18 cellular contexts compared by ENCODE assay signal in genomic region chr2:42337846-42338566, GRCh38.
"Had no signal": no experiment of that assay in that cellular context is flagged by ENCODE, and none has a peak within 500 bp of the region (broad histone marks: within the 10 kb centered on the region; RNA-seq: fewer than 3 reads in every experiment).

No MANE protein-coding gene starts in this region.

- ATAC-seq: activated CD4-positive, alpha-beta T cell treated with anti-CD3 and anti-CD28 coated beads for 36 hours; activated CD8-positive, alpha-beta T cell treated with anti-CD3 and anti-CD28 coated beads for 36 hours; gastroesophageal sphincter; stimulated activated naive B cell treated with anti-CD40 and anti-IgM and Interleukin-4, amounts not matched to agents 10 μg/mL and 1 μg/mL and 100 μg/mL, for 72 hours had no signal

- H3K27ac ChIP-seq: gastroesophageal sphincter, hepatocyte, neutrophil, suprapubic skin, WERI-Rb-1 had no signal

- H3K27ac Mint-ChIP-seq: activated CD4-positive, alpha-beta T cell treated with anti-CD3 and anti-CD28 coated beads for 36 hours; activated CD8-positive, alpha-beta T cell treated with anti-CD3 and anti-CD28 coated beads for 36 hours; activated naive CD8-positive, alpha-beta T cell had no signal

- DNase-seq: activated CD4-positive, alpha-beta T cell treated with anti-CD3 and anti-CD28 coated beads for 36 hours; activated CD8-positive, alpha-beta T cell treated with anti-CD3 and anti-CD28 coated beads for 36 hours; activated gamma-delta T cell treated with Interleukin-2 at 50 U/mL for 16 hours; activated T-cell treated with anti-CD3 and anti-CD28 coated beads, Interleukin-2, amount 50 U/mL, for 48 hours; amniotic stem cell; central memory CD4-positive, alpha-beta T cell; effector CD8-positive, alpha-beta T cell; retina; SHP77 treated with DMSO at 0.1 percent for 48 hours; stimulated activated CD4-positive, alpha-beta T cell treated with anti-CD3 and anti-CD28 coated beads, Interleukin-2, amount 100 ng/mL, for 48 hours; stimulated activated naive B cell treated with anti-CD40 and anti-IgM and Interleukin-4, amounts not matched to agents 10 μg/mL and 1 μg/mL and 100 μg/mL, for 72 hours; WERI-Rb-1 had no signal

- H3K9me3 ChIP-seq: gastroesophageal sphincter, neutrophil, suprapubic skin had no signal

- H3K9me3 Mint-ChIP-seq: T-helper 1 cell treated with Interleukin-12 subunit alpha and Interleukin-12 subunit beta and Interleukin-4 antibody, amounts not matched to agents 30 μg/mL and 1 μg/mL, for 36 hours had no signal

- H3K27me3 Mint-ChIP-seq: activated CD4-positive, alpha-beta T cell treated with anti-CD3 and anti-CD28 coated beads for 36 hours; activated CD8-positive, alpha-beta T cell treated with anti-CD3 and anti-CD28 coated beads for 36 hours; activated naive CD8-positive, alpha-beta T cell; stimulated activated naive B cell treated with anti-CD40 and anti-IgM and Interleukin-4, amounts not matched to agents 10 μg/mL and 1 μg/mL and 100 μg/mL, for 72 hours had no signal

- H3K4me3 ChIP-seq: gastroesophageal sphincter, hepatocyte, suprapubic skin had no signal

- H3K27me3 ChIP-seq: gastroesophageal sphincter, hepatocyte, neutrophil, suprapubic skin had no signal

- H3K4me3 Mint-ChIP-seq: activated CD4-positive, alpha-beta T cell treated with anti-CD3 and anti-CD28 coated beads for 36 hours; activated CD8-positive, alpha-beta T cell treated with anti-CD3 and anti-CD28 coated beads for 36 hours; activated naive CD8-positive, alpha-beta T cell; stimulated activated naive B cell treated with anti-CD40 and anti-IgM and Interleukin-4, amounts not matched to agents 10 μg/mL and 1 μg/mL and 100 μg/mL, for 72 hours; T-helper 1 cell treated with Interleukin-12 subunit alpha and Interleukin-12 subunit beta and Interleukin-4 antibody, amounts not matched to agents 30 μg/mL and 1 μg/mL, for 36 hours had no signal
